ENCODE assay signal across 8 cellular contexts in the genomic region with DNA sequence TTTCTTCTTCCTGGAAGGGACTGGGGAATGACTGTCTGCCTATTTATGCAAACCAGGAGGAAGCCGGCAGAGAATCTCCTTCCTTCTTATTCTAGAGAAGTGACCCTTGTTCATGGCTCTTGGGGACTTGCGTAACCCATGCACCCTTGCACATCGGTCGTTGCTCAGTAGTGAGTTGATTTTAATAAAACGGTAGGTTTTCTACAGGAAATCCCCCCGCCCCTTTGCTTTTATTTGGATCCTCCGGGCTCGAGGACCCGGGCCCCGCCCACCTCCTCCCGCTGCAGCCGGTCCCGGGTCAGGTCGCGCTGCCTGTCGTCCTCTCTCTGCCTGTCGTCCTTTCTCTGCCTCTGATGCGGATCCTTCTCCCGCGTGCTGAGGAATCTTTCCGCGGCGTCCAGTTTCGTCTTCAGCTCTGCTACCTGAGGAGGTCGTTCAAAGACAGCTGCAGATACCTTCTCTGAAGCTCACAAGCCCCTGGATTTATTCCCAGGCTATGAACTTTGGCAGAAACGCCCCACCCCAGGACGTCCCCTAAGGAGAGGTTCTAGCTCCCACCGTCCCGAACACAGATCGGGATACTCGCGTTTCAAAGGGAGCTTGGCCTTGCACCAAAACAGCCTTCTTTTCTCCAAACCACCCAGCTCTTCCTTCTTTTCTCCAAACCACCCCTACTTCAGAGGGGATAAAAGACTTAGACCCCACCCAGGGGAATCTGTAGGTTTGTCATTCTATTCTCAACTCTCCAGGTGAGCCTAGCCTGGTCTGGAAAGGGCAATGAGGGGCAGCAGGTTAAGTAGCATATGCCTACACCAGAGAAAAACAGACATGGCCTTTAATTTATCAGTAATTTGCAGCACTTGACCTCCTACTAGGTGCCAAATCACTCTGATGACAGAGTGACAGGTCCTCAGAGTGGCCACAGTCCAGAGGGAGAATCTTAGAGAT. TPM values are rescaled to one million over a fixed set of nuclear protein-coding genes. Genes with fewer than 3 reads are reported as not detected.
DNase-seq lines count a peak whose midpoint lies in the region; ATAC-seq and TF ChIP-seq lines count a peak whose summit lies in the region.

No MANE protein-coding gene starts in this region.

- ATAC-seq in HG02885 (IDR thresholded peaks at IDR 0.05; ENCODE audit: poor library complexity, unreplicated experiment) (no peak), HG03039 (IDR thresholded peaks at IDR 0.05; ENCODE audit: unreplicated experiment) (no peak)

- H3K4me1 ChIP-seq in HUES48 (ENCODE audit: control insufficient read depth, insufficient read depth, low read length) (0 out of 2 replicates have a peak, but pooled peaks cover 3% of the 10 kb centered on the region), fibroblast of lung (ENCODE audit: control insufficient read depth, extremely low read depth, insufficient read depth, low read length) (no peaks in the 10 kb centered on the region)

- peak overlapping the region; percentile 85 to 92 (median 85) for H3K4me3 Mint-ChIP-seq in nephron

- no peaks in the 10 kb centered on the region for H3K36me3 Mint-ChIP-seq in nephron (ENCODE audit: low read depth)

- H3K9ac ChIP-seq in HUES48 (ENCODE audit: low read depth, low read length) (no peak overlapping the region; the same call in 1 of the 2 replicates), fibroblast of lung (ENCODE audit: insufficient read depth, low read length) (peak overlapping the region; percentile 13)

- TF ChIP-seq CTCF in fibroblast of lung (conservative IDR thresholded peaks at IDR 0.05 in 1 of 2, IDR thresholded peaks at IDR 0.05 in 1 of 2; ENCODE audit: low read depth in 1 of 2, low read length in 2 of 2): no peak
- no peak for TF ChIP-seq CTCF in nephron (IDR thresholded peaks at IDR 0.05; ENCODE audit: unreplicated experiment in 3 of 3)

- in situ Hi-C loops in ACHN (cut with HindIII; ENCODE audit: low pct_ligation_motif_present, low pct_unique_long_range_greater_than_20kb, low sequenced_read_pairs): no loop called here

- H3K4me2 ChIP-seq in fibroblast of lung (ENCODE audit: extremely low read depth, insufficient read depth, low read length): peak overlapping the region; percentile 86

- no peak overlapping the region for H3K27ac ChIP-seq in HUES48 (ENCODE audit: low read depth, low read length)
- H3K27ac ChIP-seq in fibroblast of lung (ENCODE audit: insufficient read depth, low read length): no peak overlapping the region

- DNase-seq in ACHN (peak; percentile 37), fibroblast of lung (ENCODE audit: low read depth in 2 of 2) (peak; percentile 25 to 36), NCI-H2196 treated with DMSO at 0.1 percent for 48 hours (lab: John Stamatoyannopoulos, UW; ENCODE audit: unreplicated experiment) (no peak)
- DNase-seq in activated CD8-positive, alpha-beta memory T cell treated with anti-CD3 and anti-CD28 coated beads, Interleukin-2, amount 50 U/mL, for 4 hours: peak; percentile 29

- H3K4me3 ChIP-seq in HUES48 (ENCODE audit: low read depth, low read length) (peak overlapping the region; percentile 78), fibroblast of lung (replicated peaks in 1 of 4; ENCODE audit: control extremely low read depth in 1 of 4, insufficient read depth in 1 of 4, low read depth in 3 of 4, low read length in 4 of 4) (peak overlapping the region; percentile 59 to 80 (median 64))

- H3K9me3 Mint-ChIP-seq in nephron: no peaks in the 10 kb centered on the region

- H3K79me2 ChIP-seq in fibroblast of lung (ENCODE audit: control insufficient read depth, insufficient read depth, low read length): no peaks in the 10 kb centered on the region

- H3K9me3 ChIP-seq in HUES48 (ENCODE audit: control insufficient read depth, insufficient read depth, low read length) (no peaks in the 10 kb centered on the region), fibroblast of lung (ENCODE audit: control insufficient read depth, insufficient read depth, low read depth, low read length) (no peaks in the 10 kb centered on the region)

- peaks cover 18% of the 10 kb centered on the region for H3K27me3 Mint-ChIP-seq in nephron (ENCODE audit: low read depth)

- H3K27me3 ChIP-seq in HUES48 (ENCODE audit: control insufficient read depth, insufficient read depth, low read length) (peaks cover 14% of the 10 kb centered on the region), fibroblast of lung (ENCODE audit: control insufficient read depth, insufficient read depth, low read length) (no peaks in the 10 kb centered on the region)

- no peak overlapping the region for H3K27ac Mint-ChIP-seq in nephron

- H2AFZ ChIP-seq in fibroblast of lung (ENCODE audit: low read length): peak overlapping the region; percentile 83

- H4K20me1 ChIP-seq in fibroblast of lung (ENCODE audit: control insufficient read depth, extremely low read depth, insufficient read depth, low read length): no peaks in the 10 kb centered on the region

- H3K4me1 Mint-ChIP-seq in nephron: peaks cover 10% of the 10 kb centered on the region

- H3K36me3 ChIP-seq in HUES48 (ENCODE audit: control insufficient read depth, insufficient read depth, low read length) (no peaks in the 10 kb centered on the region), fibroblast of lung (ENCODE audit: control insufficient read depth, insufficient read depth, low read length) (no peaks in the 10 kb centered on the region)

RNA-seq across cellular contexts. Expression of gene TNIP3, which starts 7.0 kb away (rescaled TPM):
- 0.26 and 0.50 TPM in 2 replicates for total RNA-seq in fibroblast of lung
- 0.42 and 0.51 TPM in 2 replicates for polyA plus RNA-seq in fibroblast of lung
- polyA plus RNA-seq in fibroblast of lung (2012): 0.41 and 0.47 TPM in 2 replicates
- polyA minus RNA-seq in fibroblast of lung (ENCODE audit: low replicate concordance): not detected in 2 replicates
